26 cellular contexts compared by ENCODE assay signal in genomic region chr1:43570784-43571183, GRCh38. TPM values are rescaled to one million over a fixed set of nuclear protein-coding genes. Genes with fewer than 3 reads are reported as not detected.
"Had no signal": no experiment of that assay in that cellular context is flagged by ENCODE, and none has a peak within 500 bp of the region (broad histone marks: within the 10 kb centered on the region; RNA-seq: fewer than 3 reads in every experiment).

No MANE protein-coding gene starts in this region.

- H3K9me3 ChIP-seq: breast epithelium, esophagus squamous epithelium, mucosa of descending colon, right lobe of liver, stomach, thyroid gland had no signal

- DNase-seq: activated B cell treated with CpG ODN at 0.5 μM for 24 hours; activated CD4-positive, alpha-beta T cell treated with anti-CD3 and anti-CD28 coated beads for 36 hours; activated CD8-positive, alpha-beta memory T cell treated with anti-CD3 and anti-CD28 coated beads, Interleukin-2, amount 10 ng/mL, durations not matched to agents 7 days and 5 days; activated CD8-positive, alpha-beta T cell treated with anti-CD3 and anti-CD28 coated beads, Interleukin-2, amount 10 ng/mL, durations not matched to agents 7 days and 5 days; activated naive CD8-positive, alpha-beta T cell treated with anti-CD3 and anti-CD28 coated beads, Interleukin-2, amount 50 U/mL, for 24 hours; activated T-cell treated with anti-CD3 and anti-CD28 coated beads, Interleukin-2, amount 50 U/mL, for 48 hours; central memory CD4-positive, alpha-beta T cell; dermis blood vessel endothelial cell; effector CD4-positive, alpha-beta T cell; esophagus squamous epithelium; left cardiac atrium; left ventricle myocardium superior; mucosa of descending colon; right lobe of liver; stimulated activated CD4-positive, alpha-beta T cell treated with anti-CD3 and anti-CD28 coated beads, Interleukin-12 subunit alpha, Interleukin-12 subunit beta, amount 100 ng/mL, for 4 hours; stimulated activated CD4-positive, alpha-beta T cell treated with anti-CD3 and anti-CD28 coated beads, Interleukin-4, amount 100 ng/mL, for 1 hour; stimulated activated naive B cell treated with anti-CD40 and anti-IgM and Interleukin-4, amounts not matched to agents 10 μg/mL and 1 μg/mL and 100 μg/mL, for 72 hours; stomach; T-helper 2 cell; thyroid gland had no signal

- H3K27ac Mint-ChIP-seq: activated B cell treated with CpG ODN at 0.5 μM for 24 hours; activated CD4-positive, alpha-beta T cell treated with anti-CD3 and anti-CD28 coated beads for 36 hours; activated CD8-positive, alpha-beta memory T cell treated with anti-CD3 and anti-CD28 coated beads, Interleukin-2, amount 10 ng/mL, durations not matched to agents 7 days and 5 days; activated CD8-positive, alpha-beta T cell treated with anti-CD3 and anti-CD28 coated beads, Interleukin-2, amount 10 ng/mL, durations not matched to agents 7 days and 5 days; activated naive CD4-positive, alpha-beta T cell treated with anti-CD3 and anti-CD28 coated beads, Interleukin-2, amount 50 U/mL, for 24 hours; activated naive CD8-positive, alpha-beta T cell treated with anti-CD3 and anti-CD28 coated beads, Interleukin-2, amount 50 U/mL, for 24 hours; activated T-helper 2 cell treated with anti-CD3 and anti-CD28 coated beads, Interferon-gamma antibody, Interleukin-2, Interleukin-4, amounts not matched to agents 10 μg/mL and 5 μg/mL and 100 μg/mL, durations not matched to agents 14 hours and 24 hours and 36 hours; stimulated activated naive B cell treated with anti-CD40 and anti-IgM and Interleukin-4, amounts not matched to agents 10 μg/mL and 1 μg/mL and 100 μg/mL, for 72 hours had no signal

- H3K36me3 ChIP-seq: breast epithelium, thyroid gland had no signal

- H3K27ac ChIP-seq: breast epithelium, epithelial cell of prostate, esophagus squamous epithelium, hepatocyte, right lobe of liver, skin epidermis, stomach, thyroid gland had no signal

- ATAC-seq: activated CD4-positive, alpha-beta T cell treated with anti-CD3 and anti-CD28 coated beads for 36 hours; activated CD8-positive, alpha-beta memory T cell treated with anti-CD3 and anti-CD28 coated beads, Interleukin-2, amount 10 ng/mL, durations not matched to agents 7 days and 5 days; activated CD8-positive, alpha-beta T cell treated with anti-CD3 and anti-CD28 coated beads, Interleukin-2, amount 10 ng/mL, durations not matched to agents 7 days and 5 days; activated naive CD8-positive, alpha-beta T cell treated with anti-CD3 and anti-CD28 coated beads, Interleukin-2, amount 50 U/mL, for 24 hours; left cardiac atrium; left ventricle myocardium superior; mucosa of descending colon; stimulated activated naive B cell treated with anti-CD40 and anti-IgM and Interleukin-4, amounts not matched to agents 10 μg/mL and 1 μg/mL and 100 μg/mL, for 72 hours had no signal

- H3K36me3 Mint-ChIP-seq: activated CD8-positive, alpha-beta memory T cell treated with anti-CD3 and anti-CD28 coated beads, Interleukin-2, amount 10 ng/mL, durations not matched to agents 7 days and 5 days; activated naive CD4-positive, alpha-beta T cell treated with anti-CD3 and anti-CD28 coated beads, Interleukin-2, amount 50 U/mL, for 24 hours; stimulated activated naive B cell treated with anti-CD40 and anti-IgM and Interleukin-4, amounts not matched to agents 10 μg/mL and 1 μg/mL and 100 μg/mL, for 72 hours had no signal

- H3K4me3 Mint-ChIP-seq: activated B cell treated with CpG ODN at 0.5 μM for 24 hours; activated CD4-positive, alpha-beta T cell treated with anti-CD3 and anti-CD28 coated beads for 36 hours; activated CD8-positive, alpha-beta memory T cell treated with anti-CD3 and anti-CD28 coated beads, Interleukin-2, amount 10 ng/mL, durations not matched to agents 7 days and 5 days; activated CD8-positive, alpha-beta T cell treated with anti-CD3 and anti-CD28 coated beads, Interleukin-2, amount 10 ng/mL, durations not matched to agents 7 days and 5 days; activated naive CD4-positive, alpha-beta T cell treated with anti-CD3 and anti-CD28 coated beads, Interleukin-2, amount 50 U/mL, for 24 hours; activated naive CD8-positive, alpha-beta T cell treated with anti-CD3 and anti-CD28 coated beads, Interleukin-2, amount 50 U/mL, for 24 hours; stimulated activated naive B cell treated with anti-CD40 and anti-IgM and Interleukin-4, amounts not matched to agents 10 μg/mL and 1 μg/mL and 100 μg/mL, for 72 hours had no signal

- H3K27me3 ChIP-seq: breast epithelium, esophagus squamous epithelium, hepatocyte, right lobe of liver, thyroid gland had no signal

- H3K9me3 Mint-ChIP-seq: activated B cell treated with CpG ODN at 0.5 μM for 24 hours; activated naive CD4-positive, alpha-beta T cell treated with anti-CD3 and anti-CD28 coated beads, Interleukin-2, amount 50 U/mL, for 24 hours; activated naive CD8-positive, alpha-beta T cell treated with anti-CD3 and anti-CD28 coated beads, Interleukin-2, amount 50 U/mL, for 24 hours; activated T-helper 2 cell treated with anti-CD3 and anti-CD28 coated beads, Interferon-gamma antibody, Interleukin-2, Interleukin-4, amounts not matched to agents 10 μg/mL and 5 μg/mL and 100 μg/mL, durations not matched to agents 14 hours and 24 hours and 36 hours; stimulated activated naive B cell treated with anti-CD40 and anti-IgM and Interleukin-4, amounts not matched to agents 10 μg/mL and 1 μg/mL and 100 μg/mL, for 72 hours had no signal

- H3K4me3 ChIP-seq: breast epithelium, esophagus squamous epithelium, hepatocyte, mucosa of descending colon, right lobe of liver, skin epidermis, stomach, thyroid gland had no signal

- H3K4me1 Mint-ChIP-seq: activated CD4-positive, alpha-beta T cell treated with anti-CD3 and anti-CD28 coated beads for 36 hours had no signal

RNA-seq across cellular contexts. Expression of gene PTPRF, which starts 40.1 kb away (rescaled TPM):
- total RNA-seq: activated B cell treated with CpG ODN at 0.5 μM for 24 hours had no signal
